Comparison of ENCODE assay signal across 8 cellular contexts in the genomic region with DNA sequence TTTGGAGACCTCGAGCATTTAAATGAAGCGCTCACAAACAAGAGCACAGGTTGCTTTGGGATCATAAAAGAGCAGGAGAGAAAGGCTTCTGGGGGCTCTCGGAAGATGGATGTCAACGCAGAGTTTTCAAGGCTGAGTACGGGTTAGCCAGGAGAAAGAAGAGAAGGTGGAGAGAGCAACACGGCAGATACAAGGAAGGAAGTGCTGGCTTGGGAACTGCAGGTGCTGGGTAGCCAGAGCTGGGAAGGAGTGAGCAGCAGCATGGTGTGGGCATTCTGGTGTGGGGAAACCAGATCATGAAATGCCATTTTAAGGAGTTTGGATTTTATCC. TPM values are rescaled to one million over a fixed set of nuclear protein-coding genes. Genes with fewer than 3 reads are reported as not detected.
DNase-seq lines count a peak whose midpoint lies in the region; TF ChIP-seq lines count a peak whose summit lies in the region.

No MANE protein-coding gene starts in this region.

- H3K79me2 ChIP-seq in Karpas-422 (ENCODE audit: low read length): peaks cover 58% of the 10 kb centered on the region

- H3K4me3 ChIP-seq in AG10803 (ENCODE audit: low read length) (peak overlapping the region; percentile 76), Karpas-422 (ENCODE audit: low read length) (peak overlapping the region; percentile 89), choroid plexus epithelial cell (ENCODE audit: low read depth, low read length) (peak overlapping the region; percentile 92), muscle layer of duodenum (ENCODE audit: low read depth in 1 of 2, low read length in 2 of 2) (peak overlapping the region; percentile 90 to 93)

- peak overlapping the region; percentile 96 for H3K4me2 ChIP-seq in Karpas-422 (ENCODE audit: low read depth, low read length, poor library complexity, severe bottlenecking)

- DNase-seq in AG10803 (ENCODE audit: low read depth): no peak
- DNase-seq in Karpas-422: no peak
- no peak for DNase-seq in choroid plexus epithelial cell (ENCODE audit: low read depth)
- DNase-seq in GM19238 (ENCODE audit: insufficient read length, low spot score): no peak
- no peak for DNase-seq in KG1 (lab: John Stamatoyannopoulos, UW)
- no peak for DNase-seq in stimulated activated naive CD4-positive, alpha-beta T cell treated with Interleukin-2 at 50 U/mL for 16 hours (lab: John Stamatoyannopoulos, UW)
- DNase-seq in NOMO-1 treated with dmso at 0.1 percent for 144 hours (lab: John Stamatoyannopoulos, UW; ENCODE audit: unreplicated experiment): no peak

- H3K27ac ChIP-seq in Karpas-422 (ENCODE audit: low read length) (peak overlapping the region; percentile 97), muscle layer of duodenum (ENCODE audit: low read length) (peak overlapping the region; percentile 77)

- H2AFZ ChIP-seq in Karpas-422 (ENCODE audit: low read length): peak overlapping the region; percentile 41; the same call in 1 of the 2 replicates

- H3K27me3 ChIP-seq in Karpas-422 (ENCODE audit: low read length) (no peaks in the 10 kb centered on the region), muscle layer of duodenum (ENCODE audit: low read depth, low read length) (no peaks in the 10 kb centered on the region)

- no peaks in the 10 kb centered on the region for H3K9me2 ChIP-seq in Karpas-422 (replicated peaks; ENCODE audit: insufficient read depth, low read length)

- peak overlapping the region; percentile 90 for H3K9ac ChIP-seq in Karpas-422 (ENCODE audit: low read length)

- no peaks in the 10 kb centered on the region for H3K9me3 ChIP-seq in Karpas-422 (ENCODE audit: low read length)
- no peaks in the 10 kb centered on the region for H3K9me3 ChIP-seq in muscle layer of duodenum (ENCODE audit: control insufficient read depth in 1 of 2, low read length in 2 of 2)

- TF ChIP-seq CTCF in AG10803 (conservative IDR thresholded peaks at IDR 0.05; ENCODE audit: low read length) (no peak), choroid plexus epithelial cell (conservative IDR thresholded peaks at IDR 0.05; ENCODE audit: low read depth, low read length) (no peak)

- H4K20me1 ChIP-seq in Karpas-422 (ENCODE audit: insufficient read depth, low read depth, low read length): no peaks in the 10 kb centered on the region

- H3K4me1 ChIP-seq in Karpas-422 (ENCODE audit: low read length) (peaks cover 50% of the 10 kb centered on the region), muscle layer of duodenum (ENCODE audit: control insufficient read depth in 1 of 2, insufficient read depth in 2 of 2, low read length in 2 of 2) (peaks cover 5 to 17% of the 10 kb centered on the region in 2 donors)

- H3K36me3 ChIP-seq in Karpas-422 (ENCODE audit: insufficient read depth, low read length) (peaks cover 12% of the 10 kb centered on the region), muscle layer of duodenum (ENCODE audit: control insufficient read depth in 1 of 2, insufficient read depth in 2 of 2, low read length in 2 of 2) (no peaks in the 10 kb centered on the region)

RNA-seq across cellular contexts. Expression of a gene that starts 0.6 kb away (rescaled TPM):
- total RNA-seq in Karpas-422 (2014; rRNA removed; shearing (Covaris generic); ENCODE audit: low replicate concordance): 87.0 and 128 TPM in 2 replicates

RNA-seq across cellular contexts. Expression of a gene that starts 12.4 kb away (rescaled TPM):
- 145 and 204 TPM in 2 replicates for total RNA-seq in Karpas-422 (2014; rRNA removed; shearing (Covaris generic); ENCODE audit: low replicate concordance)

RNA-seq across cellular contexts. Expression of a gene that starts 53.8 kb away (rescaled TPM):
- total RNA-seq in Karpas-422 (2014; rRNA removed; shearing (Covaris generic); ENCODE audit: low replicate concordance): 107 and 164 TPM in 2 replicates
